ENCODE assay signal across 1 cellular context in the genomic region with DNA sequence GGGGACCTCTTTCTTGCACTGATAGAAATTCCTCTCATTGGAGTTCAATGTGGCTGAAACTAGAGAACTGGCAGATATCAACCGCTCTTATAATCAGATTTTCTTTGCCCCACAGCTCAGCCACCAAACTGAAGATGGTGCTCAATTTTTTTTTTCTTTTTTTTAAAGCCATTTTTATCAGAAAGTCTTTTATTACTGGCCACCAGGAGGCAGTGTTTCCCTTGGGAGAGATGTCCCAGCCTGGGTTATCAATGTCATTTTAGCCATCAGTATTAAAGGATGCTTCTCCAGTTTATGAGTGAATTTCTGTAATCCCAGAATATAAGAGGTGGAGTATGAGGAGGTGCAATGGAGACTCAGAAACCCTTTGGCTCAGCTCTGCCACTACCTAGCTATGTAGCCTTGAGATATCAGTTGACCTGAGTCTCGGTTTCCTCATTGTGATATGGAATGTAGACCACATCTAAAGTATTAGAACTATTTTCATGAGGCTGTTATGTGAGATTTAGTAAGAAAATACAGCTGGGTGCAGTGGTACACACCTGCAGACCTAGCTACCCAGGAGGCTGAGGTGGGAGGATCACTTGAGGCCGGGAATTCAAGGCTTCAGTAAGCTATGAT.
TF ChIP-seq lines count a peak whose summit lies in the region.

No MANE protein-coding gene starts in this region.

TF ChIP-seq in K562, 482 proteins besides CTCF, POLR2A, EP300 and RAD21:
- TF ChIP-seq JUNB (CRISPR knock-in tag; conservative IDR thresholded peaks at IDR 0.05) (no peak), PRPF4 (IDR thresholded peaks at IDR 0.05; ENCODE audit: insufficient read depth, low read depth, low read length, poor library complexity, severe bottlenecking) (no peak), EHMT2 (IDR thresholded peaks at IDR 0.05) (no peak), ASH1L (IDR thresholded peaks at IDR 0.05; ENCODE audit: borderline replicate concordance, low read depth, partially characterized antibody) (no peak), SIN3A (IDR thresholded peaks at IDR 0.05; ENCODE audit: borderline replicate concordance in 2 of 2, control insufficient read depth in 1 of 2, low read depth in 2 of 2, low read length in 2 of 2) (no peak), NFE2L1 (tag; IDR thresholded peaks at IDR 0.05; ENCODE audit: borderline replicate concordance, low read depth) (no peak), ZFP36 (IDR thresholded peaks at IDR 0.05; ENCODE audit: low read depth, low read length, partially characterized antibody) (no peak), HNRNPL (IDR thresholded peaks at IDR 0.05; ENCODE audit: low read depth, low read length) (no peak), RBM25 (IDR thresholded peaks at IDR 0.05; ENCODE audit: low read depth, low read length, severe bottlenecking) (no peak), ZNF384 (IDR thresholded peaks at IDR 0.05; ENCODE audit: low read depth, low read length) (peak; percentile 89), IFI16 (CRISPR knock-in tag; IDR thresholded peaks at IDR 0.05) (no peak), SMC3 (conservative IDR thresholded peaks at IDR 0.05; ENCODE audit: insufficient read depth, low read depth, low read length) (peak; percentile 61)
- TF ChIP-seq, protein P1, sequence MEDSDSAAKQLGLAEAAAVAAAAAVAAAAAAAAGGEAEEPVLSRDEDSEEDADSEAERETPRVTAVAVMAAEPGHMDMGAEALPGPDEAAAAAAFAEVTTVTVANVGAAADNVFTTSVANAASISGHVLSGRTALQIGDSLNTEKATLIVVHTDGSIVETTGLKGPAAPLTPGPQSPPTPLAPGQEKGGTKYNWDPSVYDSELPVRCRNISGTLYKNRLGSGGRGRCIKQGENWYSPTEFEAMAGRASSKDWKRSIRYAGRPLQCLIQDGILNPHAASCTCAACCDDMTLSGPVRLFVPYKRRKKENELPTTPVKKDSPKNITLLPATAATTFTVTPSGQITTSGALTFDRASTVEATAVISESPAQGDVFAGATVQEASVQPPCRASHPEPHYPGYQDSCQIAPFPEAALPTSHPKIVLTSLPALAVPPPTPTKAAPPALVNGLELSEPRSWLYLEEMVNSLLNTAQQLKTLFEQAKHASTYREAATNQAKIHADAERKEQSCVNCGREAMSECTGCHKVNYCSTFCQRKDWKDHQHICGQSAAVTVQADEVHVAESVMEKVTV (CRISPR knock-in tag; IDR thresholded peaks at IDR 0.05), result peak; percentile 91
- TF ChIP-seq, protein P2, sequence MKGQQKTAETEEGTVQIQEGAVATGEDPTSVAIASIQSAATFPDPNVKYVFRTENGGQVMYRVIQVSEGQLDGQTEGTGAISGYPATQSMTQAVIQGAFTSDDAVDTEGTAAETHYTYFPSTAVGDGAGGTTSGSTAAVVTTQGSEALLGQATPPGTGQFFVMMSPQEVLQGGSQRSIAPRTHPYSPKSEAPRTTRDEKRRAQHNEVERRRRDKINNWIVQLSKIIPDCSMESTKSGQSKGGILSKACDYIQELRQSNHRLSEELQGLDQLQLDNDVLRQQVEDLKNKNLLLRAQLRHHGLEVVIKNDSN (CRISPR knock-in tag; IDR thresholded peaks at IDR 0.05), result no peak
TF ChIP-seq in K562: peak in this region for 3.
